ENCODE assay signal across 1 cellular context in the genomic region with DNA sequence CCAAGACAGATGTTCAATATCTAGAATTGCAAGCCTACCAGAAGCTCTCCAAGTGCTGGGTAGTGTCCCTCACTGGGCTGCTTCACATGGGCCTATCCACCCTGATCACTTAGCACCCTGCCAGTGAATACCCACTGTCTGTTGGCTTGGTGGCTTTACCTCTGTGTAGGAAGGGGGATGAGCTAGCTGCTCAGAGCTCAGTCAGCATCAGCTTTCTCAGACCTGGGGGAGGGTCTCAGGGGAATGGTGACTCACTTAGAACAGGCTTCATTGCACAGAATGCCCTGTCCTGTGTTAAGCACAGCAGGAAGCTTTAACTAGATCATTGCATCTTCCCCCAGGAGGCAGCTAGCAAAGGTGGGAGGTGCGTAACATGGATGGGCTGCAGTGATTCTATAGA.
TF ChIP-seq lines count a peak whose summit lies in the region.

No MANE protein-coding gene starts in this region.

TF ChIP-seq in HEK293, 187 proteins besides CTCF, POLR2A, EP300 and RAD21 (continued from another document):
- TF ChIP-seq ZNF776 (tag by site-specific recombination; IDR thresholded peaks at IDR 0.05; ENCODE audit: borderline replicate concordance) (no peak), ZNF274 (IDR thresholded peaks at IDR 0.05; ENCODE audit: low read length) (no peak), ZNF274 (tag by site-specific recombination; IDR thresholded peaks at IDR 0.05; ENCODE audit: borderline replicate concordance) (no peak), SCRT2 (tag by site-specific recombination; IDR thresholded peaks at IDR 0.05) (no peak), ZNF157 (tag by site-specific recombination; IDR thresholded peaks at IDR 0.05) (no peak), ZNF121 (tag by site-specific recombination; IDR thresholded peaks at IDR 0.05) (no peak), ZFP69B (tag by site-specific recombination; IDR thresholded peaks at IDR 0.05) (no peak), ZNF514 (tag by site-specific recombination; IDR thresholded peaks at IDR 0.05) (no peak)
- TF ChIP-seq, protein P1, sequence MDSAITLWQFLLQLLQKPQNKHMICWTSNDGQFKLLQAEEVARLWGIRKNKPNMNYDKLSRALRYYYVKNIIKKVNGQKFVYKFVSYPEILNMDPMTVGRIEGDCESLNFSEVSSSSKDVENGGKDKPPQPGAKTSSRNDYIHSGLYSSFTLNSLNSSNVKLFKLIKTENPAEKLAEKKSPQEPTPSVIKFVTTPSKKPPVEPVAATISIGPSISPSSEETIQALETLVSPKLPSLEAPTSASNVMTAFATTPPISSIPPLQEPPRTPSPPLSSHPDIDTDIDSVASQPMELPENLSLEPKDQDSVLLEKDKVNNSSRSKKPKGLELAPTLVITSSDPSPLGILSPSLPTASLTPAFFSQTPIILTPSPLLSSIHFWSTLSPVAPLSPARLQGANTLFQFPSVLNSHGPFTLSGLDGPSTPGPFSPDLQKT (IDR thresholded peaks at IDR 0.05; ENCODE audit: borderline replicate concordance, low read depth, low read length) = no peak
